Comparison of ENCODE assay signal across 1 cellular context in genomic region chr10:101120884-101121660, GRCh38.
TF ChIP-seq lines count a peak whose summit lies in the region.

No MANE protein-coding gene starts in this region.

TF ChIP-seq in GM12878, 131 proteins besides CTCF, POLR2A, EP300 and RAD21:
- TF ChIP-seq CEBPB (IDR thresholded peaks at IDR 0.05; ENCODE audit: borderline replicate concordance in 1 of 2, low read depth in 2 of 2, low read length in 2 of 2) (no peak), PAX5 (IDR thresholded peaks at IDR 0.05; ENCODE audit: borderline replicate concordance, low read depth, low read length) (peak; percentile 61; the same call in 1 of the 2 replicates)
